Comparison of ENCODE assay signal across 8 cellular contexts in genomic region chr1:231338270-231339128, GRCh38. TPM values are rescaled to one million over a fixed set of nuclear protein-coding genes. Genes with fewer than 3 reads are reported as not detected.
DNase-seq lines count a peak whose midpoint lies in the region; ATAC-seq and TF ChIP-seq lines count a peak whose summit lies in the region.

Gene SPRTN, plus strand, starts transcription at chr1:231338293. Its CDS starts 91 bp downstream, at chr1:231338384.

- no peak for TF ChIP-seq CTCF in hepatocyte (IDR thresholded peaks at IDR 0.05; ENCODE audit: poor library complexity)

- no peaks in the 10 kb centered on the region for H3K27me3 ChIP-seq in adipocyte (replicated peaks; ENCODE audit: control insufficient read depth, insufficient read depth, low read length)
- H3K27me3 ChIP-seq in hepatocyte: no peaks in the 10 kb centered on the region

- TF ChIP-seq EP300 in Ishikawa (IDR thresholded peaks at IDR 0.05; ENCODE audit: borderline replicate concordance): no peak

- no peak for TF ChIP-seq RAD21 in Ishikawa (IDR thresholded peaks at IDR 0.05; ENCODE audit: low read depth)

- peaks cover 35% of the 10 kb centered on the region for H4K20me1 ChIP-seq in hepatocyte (ENCODE audit: insufficient read depth, poor library complexity, severe bottlenecking)

- peak within 1 kb of the TSS; percentile 93 for H3K4me2 ChIP-seq in hepatocyte

- ATAC-seq in GM21447 (IDR thresholded peaks at IDR 0.05; ENCODE audit: unreplicated experiment): peak; percentile 12

- DNase-seq in Daoy (ENCODE audit: low read depth) (no peak), adipocyte (ENCODE audit: low read depth) (peak; percentile 51), hepatocyte (ENCODE audit: low spot score) (no peak), skeletal muscle cell (ENCODE audit: low read depth) (no peak), NCI-H510A (lab: John Stamatoyannopoulos, UW) (no peak)
- no peak for DNase-seq in activated effector memory CD4-positive, alpha-beta T cell treated with Interleukin-2 at 50 U/mL for 16 hours

- H3K4me3 ChIP-seq in adipocyte (ENCODE audit: low read length): peak within 1 kb of the TSS; percentile 89
- peak within 1 kb of the TSS; percentile 53 for H3K4me3 ChIP-seq in hepatocyte
- peak within 1 kb of the TSS; percentile 98 for H3K4me3 ChIP-seq in skeletal muscle cell (ENCODE audit: low read depth, low read length)

- H3K36me3 ChIP-seq in adipocyte (ENCODE audit: control insufficient read depth, insufficient read depth, low read length, severe bottlenecking) (peaks cover 6% of the 10 kb centered on the region), hepatocyte (replicated peaks; ENCODE audit: insufficient read depth, low read depth) (no peaks in the 10 kb centered on the region)

- peaks cover 50% of the 10 kb centered on the region for H3K4me1 ChIP-seq in adipocyte (ENCODE audit: control insufficient read depth, insufficient read depth, low read length)
- peaks cover 37% of the 10 kb centered on the region for H3K4me1 ChIP-seq in hepatocyte (ENCODE audit: insufficient read depth)

- H3K9me2 ChIP-seq in hepatocyte (replicated peaks; ENCODE audit: insufficient read depth): no peaks in the 10 kb centered on the region

- H3K9me3 ChIP-seq in adipocyte (ENCODE audit: control insufficient read depth, low read length) (no peaks in the 10 kb centered on the region), hepatocyte (ENCODE audit: low read depth) (no peaks in the 10 kb centered on the region)

- H3K79me2 ChIP-seq in hepatocyte: peaks cover 83% of the 10 kb centered on the region

- WGBS in hepatocyte (ENCODE audit: low lambda C conversion rate, missing lambda C conversion rate): 2% methylated on average over 39 of the region's 43 CpGs

- H3K9ac ChIP-seq in adipocyte (ENCODE audit: low read length): peak within 1 kb of the TSS; percentile 90

- H2AFZ ChIP-seq in hepatocyte: peak within 1 kb of the TSS; percentile 76

- peak within 1 kb of the TSS; percentile 93 for H3K27ac ChIP-seq in hepatocyte

TF ChIP-seq in Ishikawa, 13 proteins besides CTCF, POLR2A, EP300 and RAD21:
- TF ChIP-seq MAX (IDR thresholded peaks at IDR 0.05) (peak; percentile 1; the same call in 1 of the 2 replicates), TCF12 (IDR thresholded peaks at IDR 0.05; ENCODE audit: low read depth) (no peak)

RNA-seq across cellular contexts. Expression of gene SPRTN, which starts in this region (rescaled TPM):
- 17.9 and 18.3 TPM in 2 replicates for total RNA-seq in Daoy (2014; rRNA removed; shearing (Covaris generic))
- 11.2 and 12.5 TPM in 2 replicates for total RNA-seq in hepatocyte
- 7.5 and 12.2 TPM in 2 replicates for polyA plus RNA-seq in hepatocyte
